ENCODE assay signal across 8 cellular contexts in genomic region chr11:93244018-93244417, GRCh38.
"Had no signal": no experiment of that assay in that cellular context is flagged by ENCODE, and none has a peak within 500 bp of the region (broad histone marks: within the 10 kb centered on the region; RNA-seq: fewer than 3 reads in every experiment).

No MANE protein-coding gene starts in this region.

- H3K4me3 ChIP-seq: GM12878 had no signal

- ATAC-seq: GM12878 had no signal

- DNase-seq: GDM1, GF-D8 had no signal

- FAIRE-seq: G401.6, GM12878, GM12891, GM12892, GM18507, GM19239 had no signal
